In genomic region chr16:75264999-75265910, GRCh38 we compare ENCODE assay signal across 1 cellular context.
TF ChIP-seq lines count a peak whose summit lies in the region.

No MANE protein-coding gene starts in this region.

TF ChIP-seq in GM12878, 131 proteins besides CTCF, POLR2A, EP300 and RAD21 (continued from another document):
- TF ChIP-seq BCLAF1 (IDR thresholded peaks at IDR 0.05) (0 out of 2 replicates have a peak, but pooled peaks have one; percentile 32), KLF5 (IDR thresholded peaks at IDR 0.05; ENCODE audit: partially characterized antibody) (no peak), RUNX3 (IDR thresholded peaks at IDR 0.05; ENCODE audit: low read length) (no peak), GATAD2B (conservative IDR thresholded peaks at IDR 0.05; ENCODE audit: low read depth) (peak; percentile 78; the same call in 1 of the 2 replicates), EZH2 (IDR thresholded peaks at IDR 0.05; ENCODE audit: borderline replicate concordance, control insufficient read depth, low read depth, low read length) (no peak), YY1 (IDR thresholded peaks at IDR 0.05; ENCODE audit: low read depth, low read length) (0 out of 2 replicates have a peak, but pooled peaks have one; percentile 25), SREBF2 (IDR thresholded peaks at IDR 0.05; ENCODE audit: low read length) (no peak), RAD51 (IDR thresholded peaks at IDR 0.05) (no peak), LARP7 (IDR thresholded peaks at IDR 0.05) (0 out of 2 replicates have a peak, but pooled peaks have one; percentile 79)
TF ChIP-seq in GM12878: peak in this region for 5.
